ENCODE assay signal across 19 cellular contexts in genomic region chr3:141150931-141151330, GRCh38.
"Had no signal": no experiment of that assay in that cellular context is flagged by ENCODE, and none has a peak within 500 bp of the region (broad histone marks: within the 10 kb centered on the region; RNA-seq: fewer than 3 reads in every experiment).

No MANE protein-coding gene starts in this region.

- H3K27ac Mint-ChIP-seq: IgD-negative memory B cell had no signal

- H3K4me1 ChIP-seq: SJSA1 had no signal

- H3K36me3 ChIP-seq: SJSA1 had no signal

- H3K9me3 Mint-ChIP-seq: IgD-negative memory B cell had no signal

- H3K27ac ChIP-seq: HL-60, SJSA1, SK-N-MC had no signal

- DNase-seq: MV-4-11, NCI-H1048, NCI-H1105, NCI-H1417, NCI-H1436 treated with DMSO at 0.1 percent for 48 hours, NCI-H1694, NCI-H187 treated with DMSO at 0.1 percent for 48 hours, NCI-H2029 treated with DMSO at 0.1 percent for 48 hours, NCI-H446, NCI-H510A, NCI-H524 treated with DMSO at 0.1 percent for 48 hours, NCI-H774, RPMI8226, SIG-M5 had no signal

- H3K9me3 ChIP-seq: SJSA1 had no signal

- H3K4me1 Mint-ChIP-seq: IgD-negative memory B cell had no signal

- H3K4me3 Mint-ChIP-seq: IgD-negative memory B cell had no signal

- H3K4me3 ChIP-seq: K562, SJSA1, SK-N-MC had no signal

- H3K27me3 ChIP-seq: SJSA1 had no signal
